ENCODE assay signal across 1 cellular context in genomic region chr12:76081909-76082308, GRCh38.
TF ChIP-seq lines count a peak whose summit lies in the region.

No MANE protein-coding gene starts in this region.

TF ChIP-seq in WTC11, 78 proteins besides CTCF, POLR2A, EP300 and RAD21 (continued from another document):
- TF ChIP-seq, protein P1, sequence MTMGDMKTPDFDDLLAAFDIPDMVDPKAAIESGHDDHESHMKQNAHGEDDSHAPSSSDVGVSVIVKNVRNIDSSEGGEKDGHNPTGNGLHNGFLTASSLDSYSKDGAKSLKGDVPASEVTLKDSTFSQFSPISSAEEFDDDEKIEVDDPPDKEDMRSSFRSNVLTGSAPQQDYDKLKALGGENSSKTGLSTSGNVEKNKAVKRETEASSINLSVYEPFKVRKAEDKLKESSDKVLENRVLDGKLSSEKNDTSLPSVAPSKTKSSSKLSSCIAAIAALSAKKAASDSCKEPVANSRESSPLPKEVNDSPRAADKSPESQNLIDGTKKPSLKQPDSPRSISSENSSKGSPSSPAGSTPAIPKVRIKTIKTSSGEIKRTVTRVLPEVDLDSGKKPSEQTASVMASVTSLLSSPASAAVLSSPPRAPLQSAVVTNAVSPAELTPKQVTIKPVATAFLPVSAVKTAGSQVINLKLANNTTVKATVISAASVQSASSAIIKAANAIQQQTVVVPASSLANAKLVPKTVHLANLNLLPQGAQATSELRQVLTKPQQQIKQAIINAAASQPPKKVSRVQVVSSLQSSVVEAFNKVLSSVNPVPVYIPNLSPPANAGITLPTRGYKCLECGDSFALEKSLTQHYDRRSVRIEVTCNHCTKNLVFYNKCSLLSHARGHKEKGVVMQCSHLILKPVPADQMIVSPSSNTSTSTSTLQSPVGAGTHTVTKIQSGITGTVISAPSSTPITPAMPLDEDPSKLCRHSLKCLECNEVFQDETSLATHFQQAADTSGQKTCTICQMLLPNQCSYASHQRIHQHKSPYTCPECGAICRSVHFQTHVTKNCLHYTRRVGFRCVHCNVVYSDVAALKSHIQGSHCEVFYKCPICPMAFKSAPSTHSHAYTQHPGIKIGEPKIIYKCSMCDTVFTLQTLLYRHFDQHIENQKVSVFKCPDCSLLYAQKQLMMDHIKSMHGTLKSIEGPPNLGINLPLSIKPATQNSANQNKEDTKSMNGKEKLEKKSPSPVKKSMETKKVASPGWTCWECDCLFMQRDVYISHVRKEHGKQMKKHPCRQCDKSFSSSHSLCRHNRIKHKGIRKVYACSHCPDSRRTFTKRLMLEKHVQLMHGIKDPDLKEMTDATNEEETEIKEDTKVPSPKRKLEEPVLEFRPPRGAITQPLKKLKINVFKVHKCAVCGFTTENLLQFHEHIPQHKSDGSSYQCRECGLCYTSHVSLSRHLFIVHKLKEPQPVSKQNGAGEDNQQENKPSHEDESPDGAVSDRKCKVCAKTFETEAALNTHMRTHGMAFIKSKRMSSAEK (CRISPR knock-in tag; IDR thresholded peaks at IDR 0.05; ENCODE audit: borderline replicate concordance): no peak
- no peak for TF ChIP-seq KAT7 (CRISPR knock-in tag; IDR thresholded peaks at IDR 0.05; ENCODE audit: borderline replicate concordance)
- TF ChIP-seq ZNF281 (CRISPR knock-in tag; IDR thresholded peaks at IDR 0.05): no peak
- TF ChIP-seq, protein P2, sequence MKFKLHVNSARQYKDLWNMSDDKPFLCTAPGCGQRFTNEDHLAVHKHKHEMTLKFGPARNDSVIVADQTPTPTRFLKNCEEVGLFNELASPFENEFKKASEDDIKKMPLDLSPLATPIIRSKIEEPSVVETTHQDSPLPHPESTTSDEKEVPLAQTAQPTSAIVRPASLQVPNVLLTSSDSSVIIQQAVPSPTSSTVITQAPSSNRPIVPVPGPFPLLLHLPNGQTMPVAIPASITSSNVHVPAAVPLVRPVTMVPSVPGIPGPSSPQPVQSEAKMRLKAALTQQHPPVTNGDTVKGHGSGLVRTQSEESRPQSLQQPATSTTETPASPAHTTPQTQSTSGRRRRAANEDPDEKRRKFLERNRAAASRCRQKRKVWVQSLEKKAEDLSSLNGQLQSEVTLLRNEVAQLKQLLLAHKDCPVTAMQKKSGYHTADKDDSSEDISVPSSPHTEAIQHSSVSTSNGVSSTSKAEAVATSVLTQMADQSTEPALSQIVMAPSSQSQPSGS (CRISPR knock-in tag; IDR thresholded peaks at IDR 0.05; ENCODE audit: borderline replicate concordance, low read depth): no peak
- no peak for TF ChIP-seq RELA (CRISPR knock-in tag; IDR thresholded peaks at IDR 0.05; ENCODE audit: borderline replicate concordance)
- TF ChIP-seq, protein P3, sequence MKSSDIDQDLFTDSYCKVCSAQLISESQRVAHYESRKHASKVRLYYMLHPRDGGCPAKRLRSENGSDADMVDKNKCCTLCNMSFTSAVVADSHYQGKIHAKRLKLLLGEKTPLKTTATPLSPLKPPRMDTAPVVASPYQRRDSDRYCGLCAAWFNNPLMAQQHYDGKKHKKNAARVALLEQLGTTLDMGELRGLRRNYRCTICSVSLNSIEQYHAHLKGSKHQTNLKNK (CRISPR knock-in tag; IDR thresholded peaks at IDR 0.05): no peak
- no peak for TF ChIP-seq NR2C2 (CRISPR knock-in tag; IDR thresholded peaks at IDR 0.05)
- no peak for TF ChIP-seq ZNF396 (CRISPR knock-in tag; IDR thresholded peaks at IDR 0.05; ENCODE audit: borderline replicate concordance)
- no peak for TF ChIP-seq EMX1 (CRISPR knock-in tag; IDR thresholded peaks at IDR 0.05)
- TF ChIP-seq SOX15 (CRISPR knock-in tag; IDR thresholded peaks at IDR 0.05): no peak
- TF ChIP-seq, protein P4, sequence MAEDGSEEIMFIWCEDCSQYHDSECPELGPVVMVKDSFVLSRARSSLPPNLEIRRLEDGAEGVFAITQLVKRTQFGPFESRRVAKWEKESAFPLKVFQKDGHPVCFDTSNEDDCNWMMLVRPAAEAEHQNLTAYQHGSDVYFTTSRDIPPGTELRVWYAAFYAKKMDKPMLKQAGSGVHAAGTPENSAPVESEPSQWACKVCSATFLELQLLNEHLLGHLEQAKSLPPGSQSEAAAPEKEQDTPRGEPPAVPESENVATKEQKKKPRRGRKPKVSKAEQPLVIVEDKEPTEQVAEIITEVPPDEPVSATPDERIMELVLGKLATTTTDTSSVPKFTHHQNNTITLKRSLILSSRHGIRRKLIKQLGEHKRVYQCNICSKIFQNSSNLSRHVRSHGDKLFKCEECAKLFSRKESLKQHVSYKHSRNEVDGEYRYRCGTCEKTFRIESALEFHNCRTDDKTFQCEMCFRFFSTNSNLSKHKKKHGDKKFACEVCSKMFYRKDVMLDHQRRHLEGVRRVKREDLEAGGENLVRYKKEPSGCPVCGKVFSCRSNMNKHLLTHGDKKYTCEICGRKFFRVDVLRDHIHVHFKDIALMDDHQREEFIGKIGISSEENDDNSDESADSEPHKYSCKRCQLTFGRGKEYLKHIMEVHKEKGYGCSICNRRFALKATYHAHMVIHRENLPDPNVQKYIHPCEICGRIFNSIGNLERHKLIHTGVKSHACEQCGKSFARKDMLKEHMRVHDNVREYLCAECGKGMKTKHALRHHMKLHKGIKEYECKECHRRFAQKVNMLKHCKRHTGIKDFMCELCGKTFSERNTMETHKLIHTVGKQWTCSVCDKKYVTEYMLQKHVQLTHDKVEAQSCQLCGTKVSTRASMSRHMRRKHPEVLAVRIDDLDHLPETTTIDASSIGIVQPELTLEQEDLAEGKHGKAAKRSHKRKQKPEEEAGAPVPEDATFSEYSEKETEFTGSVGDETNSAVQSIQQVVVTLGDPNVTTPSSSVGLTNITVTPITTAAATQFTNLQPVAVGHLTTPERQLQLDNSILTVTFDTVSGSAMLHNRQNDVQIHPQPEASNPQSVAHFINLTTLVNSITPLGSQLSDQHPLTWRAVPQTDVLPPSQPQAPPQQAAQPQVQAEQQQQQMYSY (CRISPR knock-in tag; IDR thresholded peaks at IDR 0.05): no peak
- no peak for TF ChIP-seq ESRRA (CRISPR knock-in tag; IDR thresholded peaks at IDR 0.05; ENCODE audit: borderline replicate concordance)
- TF ChIP-seq, protein P5, sequence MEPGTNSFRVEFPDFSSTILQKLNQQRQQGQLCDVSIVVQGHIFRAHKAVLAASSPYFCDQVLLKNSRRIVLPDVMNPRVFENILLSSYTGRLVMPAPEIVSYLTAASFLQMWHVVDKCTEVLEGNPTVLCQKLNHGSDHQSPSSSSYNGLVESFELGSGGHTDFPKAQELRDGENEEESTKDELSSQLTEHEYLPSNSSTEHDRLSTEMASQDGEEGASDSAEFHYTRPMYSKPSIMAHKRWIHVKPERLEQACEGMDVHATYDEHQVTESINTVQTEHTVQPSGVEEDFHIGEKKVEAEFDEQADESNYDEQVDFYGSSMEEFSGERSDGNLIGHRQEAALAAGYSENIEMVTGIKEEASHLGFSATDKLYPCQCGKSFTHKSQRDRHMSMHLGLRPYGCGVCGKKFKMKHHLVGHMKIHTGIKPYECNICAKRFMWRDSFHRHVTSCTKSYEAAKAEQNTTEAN (CRISPR knock-in tag; IDR thresholded peaks at IDR 0.05): no peak
